ENCODE assay signal across 1 cellular context in the genomic region with DNA sequence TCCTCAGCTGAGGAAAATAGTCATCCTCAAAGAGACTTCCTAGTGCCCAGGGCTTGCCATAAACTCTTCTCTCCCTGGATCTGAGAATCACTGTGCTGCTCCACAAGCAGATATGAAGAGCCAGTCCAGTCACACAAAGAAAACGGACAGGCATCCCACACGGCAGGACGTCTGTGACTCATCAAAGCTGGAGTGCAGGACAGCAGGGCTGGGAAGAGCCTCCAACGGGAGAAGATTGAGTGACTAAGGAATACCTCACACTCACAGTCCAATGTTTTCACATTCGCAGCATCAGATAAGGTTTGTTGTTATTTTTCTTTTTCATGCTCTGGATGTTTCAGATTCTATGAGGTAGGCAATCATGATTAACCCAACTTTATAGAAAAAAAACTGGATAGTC.
TF ChIP-seq lines count a peak whose summit lies in the region.

No MANE protein-coding gene starts in this region.

TF ChIP-seq in GM23338, 12 proteins besides CTCF, POLR2A, EP300 and RAD21 (continued from another document):
- TF ChIP-seq CREB1 (CRISPR knock-in tag; IDR thresholded peaks at IDR 0.05; ENCODE audit: low read depth) (no peak), JUNB (IDR thresholded peaks at IDR 0.05; ENCODE audit: unreplicated experiment) (no peak), ZNF331 (CRISPR knock-in tag; IDR thresholded peaks at IDR 0.05; ENCODE audit: low read depth) (no peak), STAT1 (IDR thresholded peaks at IDR 0.05; ENCODE audit: unreplicated experiment) (no peak), POLR2AphosphoS5 (IDR thresholded peaks at IDR 0.05; ENCODE audit: low read depth) (no peak), ZNF114 (CRISPR knock-in tag; IDR thresholded peaks at IDR 0.05) (no peak), EZH2phosphoT487 (IDR thresholded peaks at IDR 0.05; ENCODE audit: unreplicated experiment) (no peak)
